In the genomic region with DNA sequence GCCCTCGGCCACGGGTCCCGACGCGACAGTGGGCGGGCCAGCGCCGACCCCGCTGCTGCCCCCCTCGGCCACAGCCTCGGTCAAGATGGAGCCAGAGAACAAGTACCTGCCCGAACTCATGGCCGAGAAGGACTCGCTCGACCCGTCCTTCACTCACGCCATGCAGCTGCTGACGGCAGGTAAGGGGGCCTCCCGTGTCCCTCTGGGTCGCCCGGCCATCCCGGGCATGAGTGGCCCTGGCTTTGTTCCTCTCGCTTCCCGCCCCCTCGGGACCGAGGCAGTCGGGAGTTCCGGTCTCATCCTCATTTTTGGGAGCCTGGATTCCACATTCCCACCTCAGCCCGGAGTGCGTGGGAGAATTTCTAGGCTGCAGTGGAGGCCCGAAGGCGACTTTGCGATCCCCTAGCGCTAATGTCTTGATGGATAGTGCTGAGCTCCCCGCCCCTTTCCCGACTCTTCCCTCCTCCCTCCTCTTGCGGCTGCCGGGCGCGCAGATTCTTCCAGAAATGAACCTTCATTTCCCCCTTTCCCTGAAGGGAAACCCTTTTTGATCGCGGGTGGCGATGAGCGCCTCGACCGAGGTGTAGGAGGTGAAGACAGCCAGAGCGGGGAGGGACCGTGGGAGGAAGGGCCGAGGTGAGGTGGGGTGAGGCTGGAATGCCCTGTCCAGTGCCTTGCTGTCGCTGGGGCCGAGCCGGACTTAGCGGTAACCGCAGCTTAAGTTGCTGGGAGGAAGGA, we compare ENCODE assay signal across 8 cellular contexts. TPM values are rescaled to one million over a fixed set of nuclear protein-coding genes. Genes with fewer than 3 reads are reported as not detected.
DNase-seq lines count a peak whose midpoint lies in the region; ATAC-seq and TF ChIP-seq lines count a peak whose summit lies in the region.

No MANE protein-coding gene starts in this region.

- POLR2A ChIA-PET in GM10248 (lab: Yijun Ruan, JAX), result no interaction called here

- H3K4me3 ChIP-seq in LNCaP clone FGC (ENCODE audit: low read depth, low read length) (peak overlapping the region; percentile 94), lung (peak overlapping the region; percentile 100)
- peak overlapping the region; percentile 90 for H3K4me3 ChIP-seq in effector memory CD4-positive, alpha-beta T cell (ENCODE audit: insufficient read depth, low read depth, low read length, poor library complexity, severe bottlenecking)

- DNase-seq in GM10248 (ENCODE audit: extremely low spot score), result peak; percentile 51
- peak; percentile 9 for DNase-seq in H4 (ENCODE audit: low spot score)
- DNase-seq in LNCaP clone FGC (ENCODE audit: low read depth), result no peak
- peak; percentile 7 to 12 for DNase-seq in activated CD4-positive, alpha-beta T cell treated with anti-CD3 and anti-CD28 coated beads, Interleukin-2, amount 50 U/mL, for 24 hours (ENCODE audit: low read depth in 1 of 2, low spot score in 1 of 2)
- DNase-seq in effector memory CD4-positive, alpha-beta T cell, result peak in 2 of 3 donors; percentile 8 to 31
- DNase-seq in lung (ENCODE audit: low spot score), result peak; percentile 58
- DNase-seq in stimulated activated CD8-positive, alpha-beta memory T cell treated with anti-CD3 and anti-CD28 coated beads, Interleukin-12 subunit alpha, Interleukin-12 subunit beta, amount 100 ng/mL, for 24 hours (ENCODE audit: extremely low read depth), result peak; percentile 3
- DNase-seq in NCI-H1694 treated with DMSO at 0.1 percent for 48 hours (lab: John Stamatoyannopoulos, UW), result no peak

- 0 to 1% methylated on average over 52 to 54 of the region's 54 CpGs for WGBS in lung, 2 donors

- TF ChIP-seq CTCF in GM10248 (IDR thresholded peaks at IDR 0.05; ENCODE audit: control extremely low read depth, extremely low read depth, low read depth, missing control alignments) (no peak), LNCaP clone FGC (IDR thresholded peaks at IDR 0.05; ENCODE audit: control insufficient read depth, extremely low read depth, insufficient read depth) (no peak), lung (IDR thresholded peaks at IDR 0.05; ENCODE audit: control extremely low read depth, extremely low read depth) (no peak)

- peaks cover 5% of the 10 kb centered on the region for H3K36me3 ChIP-seq in effector memory CD4-positive, alpha-beta T cell (ENCODE audit: control insufficient read depth, insufficient read depth, low read length)
- H3K36me3 ChIP-seq in lung (ENCODE audit: control insufficient read depth in 2 of 2, insufficient read depth in 2 of 2, low read length in 2 of 2), result no peaks in the 10 kb centered on the region

- H3K9me3 ChIP-seq in effector memory CD4-positive, alpha-beta T cell (ENCODE audit: control insufficient read depth, low read length), result no peaks in the 10 kb centered on the region
- H3K9me3 ChIP-seq in lung (ENCODE audit: control insufficient read depth in 2 of 2, insufficient read depth in 1 of 2, low read length in 1 of 2), result no peaks in the 10 kb centered on the region

- peak overlapping the region; percentile 98 for H3K27ac ChIP-seq in effector memory CD4-positive, alpha-beta T cell (ENCODE audit: insufficient read depth, low read length, poor library complexity, severe bottlenecking)
- peak overlapping the region; percentile 99 to 100 for H3K27ac ChIP-seq in lung (ENCODE audit: low read depth in 1 of 2, low read length in 1 of 2)

- CTCF ChIA-PET in GM10248 (lab: Yijun Ruan, JAX), result interaction anchor here (0.9 to 2.0 kb wide), 5 partner anchors 9 to 226 kb away, joined by 3 to 8 read pairs (median 4); no protein-coding TSS in a partner anchor

- peaks cover 34% of the 10 kb centered on the region for H3K4me1 ChIP-seq in effector memory CD4-positive, alpha-beta T cell (ENCODE audit: control insufficient read depth, insufficient read depth, low read length, poor library complexity, severe bottlenecking)
- H3K4me1 ChIP-seq in lung (ENCODE audit: control insufficient read depth in 2 of 2, insufficient read depth in 2 of 2, low read length in 2 of 2), result peaks cover 3 to 7% of the 10 kb centered on the region in 2 donors

- ATAC-seq in lung (ENCODE audit: insufficient read depth, low FRiP score), result peak; percentile 9

- no peaks in the 10 kb centered on the region for H3K27me3 ChIP-seq in effector memory CD4-positive, alpha-beta T cell (replicated peaks; ENCODE audit: control insufficient read depth, insufficient read depth, low read length, poor library complexity, severe bottlenecking)
- no peaks in the 10 kb centered on the region for H3K27me3 ChIP-seq in lung (ENCODE audit: control insufficient read depth, insufficient read depth)

RNA-seq across cellular contexts. Expression of gene KHDRBS1, which starts 0.7 kb away (rescaled TPM):
- total RNA-seq in H4 (2014; rRNA removed; shearing (Covaris generic)), result 67.7 and 75.3 TPM in 2 replicates
- total RNA-seq in lung, result 100 to 1,000 TPM; 104 to 138 TPM
- polyA plus RNA-seq in lung, result 10 to 100 TPM; 51.7 to 60.6 TPM

RNA-seq across cellular contexts. Expression of gene TMEM39B, which starts 58.4 kb away (rescaled TPM):
- 8.3 and 10.2 TPM in 2 replicates for total RNA-seq in H4 (2014; rRNA removed; shearing (Covaris generic))
- 10 to 100 TPM in 1 of 2 donors, 1 to 10 TPM in 1; 7.6 to 23.8 TPM for total RNA-seq in lung
- 10 to 100 TPM; 12.3 to 14.8 TPM for polyA plus RNA-seq in lung

Comparison
In these comparisons a context has a peak if more than half of its experiments do, and no peak if none do; other contexts are left out.
1. DNase-seq: peak in GM10248 (single experiment), H4 (single experiment), activated CD4-positive, alpha-beta T cell treated with anti-CD3 and anti-CD28 coated beads, Interleukin-2, amount 50 U/mL, for 24 hours (2 of 2), effector memory CD4-positive, alpha-beta T cell (2 of 3), lung (single experiment) and stimulated activated CD8-positive, alpha-beta memory T cell treated with anti-CD3 and anti-CD28 coated beads, Interleukin-12 subunit alpha, Interleukin-12 subunit beta, amount 100 ng/mL, for 24 hours (single experiment); none in LNCaP clone FGC (single experiment) and NCI-H1694 treated with DMSO at 0.1 percent for 48 hours (single experiment).
2. Peak in every context shown above with its lines, with median percentiles within 50 percentile points of each other: H3K4me3 ChIP-seq.